9 cellular contexts compared by ENCODE assay signal in genomic region chr12:131755305-131756113, GRCh38. TPM values are rescaled to one million over a fixed set of nuclear protein-coding genes. Genes with fewer than 3 reads are reported as not detected.
DNase-seq lines count a peak whose midpoint lies in the region; ATAC-seq and TF ChIP-seq lines count a peak whose summit lies in the region.
"Had no signal": no experiment of that assay in that cellular context is flagged by ENCODE, and none has a peak within 500 bp of the region (broad histone marks: within the 10 kb centered on the region; RNA-seq: fewer than 3 reads in every experiment).

No MANE protein-coding gene starts in this region.

- no peak overlapping the region for H3K27ac Mint-ChIP-seq in T-helper 17 cell

- no peaks in the 10 kb centered on the region for H3K9me3 ChIP-seq in T-helper 17 cell (ENCODE audit: control insufficient read depth, low read length, poor library complexity, severe bottlenecking)
- H3K9me3 ChIP-seq in thyroid gland, result no peaks in the 10 kb centered on the region

- ATAC-seq in T-helper 17 cell (peak; percentile 85), foreskin keratinocyte (peak; percentile 78), esophagus mucosa (no peak), HG03025 (IDR thresholded peaks at IDR 0.05; ENCODE audit: low FRiP score, unreplicated experiment) (no peak)

- H3K4me1 ChIP-seq in KMS-11 (ENCODE audit: low read depth, poor library complexity, severe bottlenecking) (no peaks in the 10 kb centered on the region), foreskin keratinocyte (no peaks in the 10 kb centered on the region), thyroid gland (no peaks in the 10 kb centered on the region)

- 0 out of 2 replicates have a peak, but pooled peaks have one; percentile 33 for TF ChIP-seq CTCF in KMS-11 (conservative IDR thresholded peaks at IDR 0.05; ENCODE audit: low read depth, low read length)
- TF ChIP-seq CTCF in foreskin keratinocyte (conservative IDR thresholded peaks at IDR 0.05), result peak; percentile 64
- peak in 2 of 6 experiments; percentile 6 to 20 for TF ChIP-seq CTCF in thyroid gland (IDR thresholded peaks at IDR 0.05)

- peaks cover 11% of the 10 kb centered on the region for H3K4me1 Mint-ChIP-seq in T-helper 17 cell

- intact Hi-C loops in thyroid gland (cut with DNase I), result no loop called here

- DNase-seq in activated naive CD4-positive, alpha-beta T cell treated with Interleukin-2 at 50 U/mL for 16 hours, result peak; percentile 12
- DNase-seq in activated naive CD4-positive, alpha-beta T cell (lab: John Stamatoyannopoulos, UW), result no peak
- DNase-seq in T-helper 17 cell (no peak), foreskin keratinocyte (peak in 1 of 2 donors; percentile 9), thyroid gland (no peak)

- H3K79me2 ChIP-seq in KMS-11 (ENCODE audit: insufficient read depth, low read depth), result no peaks in the 10 kb centered on the region

- no peak overlapping the region for H3K4me3 ChIP-seq in KMS-11 (IDR thresholded peaks at IDR 0.05; ENCODE audit: insufficient read depth, low read depth, low read length)
- H3K4me3 ChIP-seq in thyroid gland (replicated peaks in 1 of 3), result no peak overlapping the region

- peaks cover 3% of the 10 kb centered on the region for H3K36me3 Mint-ChIP-seq in T-helper 17 cell (ENCODE audit: low read depth)

- no peaks in the 10 kb centered on the region for H3K27me3 Mint-ChIP-seq in T-helper 17 cell
- H3K27me3 Mint-ChIP-seq: brain had no signal

- H4K20me1 ChIP-seq in KMS-11 (ENCODE audit: insufficient read depth), result no peaks in the 10 kb centered on the region

- H2AFZ ChIP-seq in KMS-11 (ENCODE audit: low read depth), result no peak overlapping the region

- no peak overlapping the region for H3K9ac ChIP-seq in KMS-11

- H3K27ac ChIP-seq in KMS-11 (no peak overlapping the region), foreskin keratinocyte (no peak overlapping the region), thyroid gland (no peak overlapping the region)

- H3K27me3 ChIP-seq in KMS-11 (ENCODE audit: insufficient read depth, low read depth) (no peaks in the 10 kb centered on the region), foreskin keratinocyte (no peaks in the 10 kb centered on the region), thyroid gland (no peaks in the 10 kb centered on the region)

- H3K4me2 ChIP-seq in KMS-11, result no peak overlapping the region

- H3K36me3 ChIP-seq in KMS-11 (ENCODE audit: insufficient read depth) (peaks cover 4% of the 10 kb centered on the region; the same call in 1 of the 2 replicates), thyroid gland (peaks cover 53 to 60% of the 10 kb centered on the region in 2 donors)

- H3K4me3 Mint-ChIP-seq in T-helper 17 cell, result no peak overlapping the region
- H3K4me3 Mint-ChIP-seq: brain had no signal

- TF ChIP-seq POLR2A in thyroid gland (IDR thresholded peaks at IDR 0.05), result no peak

- 88 to 89% methylated on average over 16 of the region's 16 CpGs for WGBS in thyroid gland, 2 donors

RNA-seq across cellular contexts. Expression of gene SFSWAP, which starts 44.6 kb away (rescaled TPM):
- total RNA-seq in T-helper 17 cell (10 to 100 TPM; 80.0 to 87.8 TPM), foreskin keratinocyte (25.6 and 25.8 TPM in 2 replicates), esophagus mucosa (20.8 TPM), thyroid gland (10 to 100 TPM; 36.4 to 50.8 (median 42.6) TPM)
- 15.6 and 18.5 TPM in 2 replicates for polyA plus RNA-seq in foreskin keratinocyte

Comparison
In these comparisons a context has a peak if more than half of its experiments do, and no peak if none do; other contexts are left out.
1. ATAC-seq: peak in T-helper 17 cell (single experiment) and foreskin keratinocyte (single experiment); none in esophagus mucosa (single experiment) and HG03025 (single experiment).